In genomic region chr5:65625743-65626142, GRCh38 we compare ENCODE assay signal across 8 cellular contexts. TPM values are rescaled to one million over a fixed set of nuclear protein-coding genes. Genes with fewer than 3 reads are reported as not detected.
DNase-seq lines count a peak whose midpoint lies in the region; ATAC-seq and TF ChIP-seq lines count a peak whose summit lies in the region.

No MANE protein-coding gene starts in this region.

- no peak for ATAC-seq in activated CD8-positive, alpha-beta T cell treated with anti-CD3 and anti-CD28 coated beads for 36 hours
- ATAC-seq in thoracic aorta (ENCODE audit: insufficient number of reproducible peaks, low FRiP score, low read depth) (no peak), GM19351 (IDR thresholded peaks at IDR 0.05; ENCODE audit: unreplicated experiment) (no peak), HG03135 (IDR thresholded peaks at IDR 0.05; ENCODE audit: unreplicated experiment) (no peak)

- POLR2A ChIA-PET in activated CD8-positive, alpha-beta T cell treated with anti-CD3 and anti-CD28 coated beads for 36 hours (lab: Charles Lee) = interaction anchor here (0.8 to 3.3 kb wide), 3 partner anchors 46 to 95 kb away, joined by 4 to 22 read pairs (median 5); partner anchors contain the start of genes CENPK and PPWD1

- TF ChIP-seq CTCF in activated CD8-positive, alpha-beta T cell treated with anti-CD3 and anti-CD28 coated beads for 36 hours (IDR thresholded peaks at IDR 0.05) = no peak
- no peak for TF ChIP-seq CTCF in thoracic aorta (IDR thresholded peaks at IDR 0.05)

- H3K4me1 Mint-ChIP-seq in activated T-cell treated with anti-CD3 and anti-CD28 coated beads, Interleukin-2, amount 50 U/mL, for 24 hours (ENCODE audit: low read depth) = peaks cover 50% of the 10 kb centered on the region
- H3K4me1 Mint-ChIP-seq in activated CD8-positive, alpha-beta T cell treated with anti-CD3 and anti-CD28 coated beads for 36 hours (ENCODE audit: low read depth) = peaks cover 40% of the 10 kb centered on the region
- H3K4me1 Mint-ChIP-seq in immature natural killer cell = peaks cover 47 to 61% of the 10 kb centered on the region in 2 donors

- no peak for DNase-seq in activated T-cell treated with anti-CD3 and anti-CD28 coated beads, Interleukin-2, amount 50 U/mL, for 24 hours
- no peak for DNase-seq in activated T-cell treated with anti-CD3 and anti-CD28 coated beads, Interleukin-2, amount 50 U/mL, for 48 hours
- no peak for DNase-seq in activated CD8-positive, alpha-beta T cell treated with anti-CD3 and anti-CD28 coated beads for 36 hours
- DNase-seq in immature natural killer cell (no peak), thoracic aorta (ENCODE audit: low spot score) (no peak), NCI-H146 treated with DMSO at 0.1 percent for 48 hours (lab: John Stamatoyannopoulos, UW; ENCODE audit: unreplicated experiment) (no peak)

- intact Hi-C loops in activated CD8-positive, alpha-beta T cell treated with anti-CD3 and anti-CD28 coated beads for 36 hours (cut with micrococcal nuclease) = loop anchor here (10.0 kb wide), 1 partner anchor 519 kb away; the partner anchor contains the start of gene SREK1

- peak overlapping the region; percentile 92 for H3K4me3 ChIP-seq in thoracic aorta

- H3K36me3 Mint-ChIP-seq in activated T-cell treated with anti-CD3 and anti-CD28 coated beads, Interleukin-2, amount 50 U/mL, for 24 hours (ENCODE audit: low read depth) = peaks cover 58% of the 10 kb centered on the region
- peaks cover 11% of the 10 kb centered on the region for H3K36me3 Mint-ChIP-seq in activated CD8-positive, alpha-beta T cell treated with anti-CD3 and anti-CD28 coated beads for 36 hours (ENCODE audit: low read depth)
- H3K36me3 Mint-ChIP-seq in immature natural killer cell = peaks cover 0 to 5% (median 3%) of the 10 kb centered on the region in 3 donors

- H3K4me3 Mint-ChIP-seq in activated T-cell treated with anti-CD3 and anti-CD28 coated beads, Interleukin-2, amount 50 U/mL, for 24 hours = peak overlapping the region; percentile 89
- H3K4me3 Mint-ChIP-seq in activated CD8-positive, alpha-beta T cell treated with anti-CD3 and anti-CD28 coated beads for 36 hours = peak overlapping the region; percentile 100
- peak overlapping the region; percentile 95 to 100 (median 98) for H3K4me3 Mint-ChIP-seq in immature natural killer cell

- H3K27ac ChIP-seq in thoracic aorta = no peak overlapping the region

- H3K9me3 ChIP-seq in thoracic aorta = no peaks in the 10 kb centered on the region

- no peaks in the 10 kb centered on the region for H3K27me3 ChIP-seq in thoracic aorta (replicated peaks; ENCODE audit: insufficient read depth)

- no peaks in the 10 kb centered on the region for H3K9me3 Mint-ChIP-seq in activated T-cell treated with anti-CD3 and anti-CD28 coated beads, Interleukin-2, amount 50 U/mL, for 24 hours
- H3K9me3 Mint-ChIP-seq in activated CD8-positive, alpha-beta T cell treated with anti-CD3 and anti-CD28 coated beads for 36 hours = no peaks in the 10 kb centered on the region
- no peaks in the 10 kb centered on the region for H3K9me3 Mint-ChIP-seq in immature natural killer cell

- H3K27me3 Mint-ChIP-seq in activated T-cell treated with anti-CD3 and anti-CD28 coated beads, Interleukin-2, amount 50 U/mL, for 24 hours = no peaks in the 10 kb centered on the region
- H3K27me3 Mint-ChIP-seq in activated CD8-positive, alpha-beta T cell treated with anti-CD3 and anti-CD28 coated beads for 36 hours = no peaks in the 10 kb centered on the region
- peaks cover 15 to 17% (median 17%) of the 10 kb centered on the region in 3 donors for H3K27me3 Mint-ChIP-seq in immature natural killer cell (ENCODE audit: low read depth in 3 of 3)

- peaks cover 25 to 34% of the 10 kb centered on the region in 2 donors for H3K4me1 ChIP-seq in thoracic aorta (ENCODE audit: control insufficient read depth in 1 of 2, low read depth in 2 of 2)

- peak overlapping the region; percentile 100 for H3K27ac Mint-ChIP-seq in activated T-cell treated with anti-CD3 and anti-CD28 coated beads, Interleukin-2, amount 50 U/mL, for 24 hours
- peak overlapping the region; percentile 99 for H3K27ac Mint-ChIP-seq in activated CD8-positive, alpha-beta T cell treated with anti-CD3 and anti-CD28 coated beads for 36 hours
- H3K27ac Mint-ChIP-seq in immature natural killer cell = peak overlapping the region; percentile 71 to 98 (median 83)

- no peaks in the 10 kb centered on the region for H3K36me3 ChIP-seq in thoracic aorta

- CTCF ChIA-PET in activated CD8-positive, alpha-beta T cell treated with anti-CD3 and anti-CD28 coated beads for 36 hours (lab: Charles Lee) = interaction anchor here (0.6 to 0.9 kb wide), 2 partner anchors 16 to 63 kb away, joined by 3 read pairs; partner anchors contain the start of genes CENPK and PPWD1

RNA-seq across cellular contexts. Expression of gene SHLD3, which starts 0.9 kb away (rescaled TPM):
- total RNA-seq in activated CD8-positive, alpha-beta T cell treated with anti-CD3 and anti-CD28 coated beads for 36 hours = 1 to 10 TPM; 4.1 to 5.2 TPM
- polyA plus RNA-seq in immature natural killer cell = 10 to 100 TPM in 2 of 3 donors, 1 to 10 TPM in 1; 3.5 to 12.8 (median 10.1) TPM
- 1 to 10 TPM; 1.1 to 4.9 TPM for total RNA-seq in thoracic aorta

RNA-seq across cellular contexts. Expression of gene TRAPPC13, which starts 0.9 kb away (rescaled TPM):
- 10 to 100 TPM; 18.0 to 22.1 TPM for total RNA-seq in activated CD8-positive, alpha-beta T cell treated with anti-CD3 and anti-CD28 coated beads for 36 hours
- polyA plus RNA-seq in immature natural killer cell = 10 to 100 TPM; 22.4 to 24.9 (median 22.6) TPM
- total RNA-seq in thoracic aorta = 10 to 100 TPM in 1 of 2 donors, 1 to 10 TPM in 1; 9.7 to 14.4 TPM

RNA-seq across cellular contexts. Expression of gene TRIM23, which starts 1.6 kb away (rescaled TPM):
- total RNA-seq in activated CD8-positive, alpha-beta T cell treated with anti-CD3 and anti-CD28 coated beads for 36 hours = 1 to 10 TPM; 6.8 to 7.0 TPM
- 10 to 100 TPM in 2 of 3 donors, 1 to 10 TPM in 1; 5.6 to 10.8 (median 10.8) TPM for polyA plus RNA-seq in immature natural killer cell
- 10 to 100 TPM; 13.5 to 14.5 TPM for total RNA-seq in thoracic aorta
